ENCODE assay signal across 9 cellular contexts in the genomic region with DNA sequence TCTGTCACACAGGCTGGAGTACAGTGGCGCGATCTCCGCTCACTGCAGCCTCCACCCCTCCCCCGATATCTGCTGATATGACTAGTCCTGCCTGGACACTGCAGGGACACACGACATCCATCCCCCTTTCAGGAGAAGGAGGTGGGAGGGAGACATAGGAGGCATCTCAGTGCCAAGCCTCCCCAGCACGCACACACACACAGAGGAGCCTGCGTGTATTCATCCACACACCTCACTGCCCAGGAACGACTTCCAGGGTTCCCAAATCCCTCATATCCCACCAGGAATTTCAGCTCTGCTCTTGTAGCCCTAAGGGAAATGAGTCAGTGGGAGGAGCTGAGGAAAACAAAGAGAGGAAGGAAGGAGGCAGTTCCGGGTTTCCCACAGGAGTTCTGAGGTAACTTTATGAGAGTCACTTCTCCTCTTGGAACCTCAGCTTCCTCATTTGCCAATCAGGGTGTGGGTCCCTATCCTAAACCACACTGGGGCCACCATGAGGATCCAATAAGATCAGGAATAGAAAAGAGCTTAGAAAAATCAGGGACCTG. TPM values are rescaled to one million over a fixed set of nuclear protein-coding genes. Genes with fewer than 3 reads are reported as not detected.
DNase-seq lines count a peak whose midpoint lies in the region; ATAC-seq, FAIRE-seq and TF ChIP-seq lines count a peak whose summit lies in the region.
"Had no signal": no experiment of that assay in that cellular context is flagged by ENCODE, and none has a peak within 500 bp of the region (broad histone marks: within the 10 kb centered on the region; RNA-seq: fewer than 3 reads in every experiment).

No MANE protein-coding gene starts in this region.

- no peaks in the 10 kb centered on the region for H3K27me3 Mint-ChIP-seq in progenitor cell of endocrine pancreas

- FAIRE-seq in H1 (lab: Jason Lieb, UNC): no peak

- H3K4me3 ChIP-seq in H1 (ENCODE audit: extremely low read depth in 1 of 4, insufficient read depth in 2 of 4, low read depth in 3 of 4, low read length in 4 of 4): no peak overlapping the region
- no peak overlapping the region for H3K4me3 ChIP-seq in mesendoderm (ENCODE audit: low read length)

- H3K27me3 ChIP-seq in H1 (replicated peaks in 1 of 4; ENCODE audit: control insufficient read depth in 3 of 4, extremely low read depth in 1 of 4, insufficient read depth in 3 of 4, low read length in 3 of 4): no peaks in the 10 kb centered on the region
- H3K27me3 ChIP-seq in mesendoderm (ENCODE audit: insufficient read depth, low read length, poor library complexity): no peaks in the 10 kb centered on the region

- H2BK20ac ChIP-seq in H1 (ENCODE audit: low read length): no peak overlapping the region

- ATAC-seq in HG03460 (IDR thresholded peaks at IDR 0.05; ENCODE audit: unreplicated experiment) (no peak), GM21717 (IDR thresholded peaks at IDR 0.05; ENCODE audit: unreplicated experiment) (no peak)

- peaks cover 7% of the 10 kb centered on the region for H3K9me3 Mint-ChIP-seq in progenitor cell of endocrine pancreas (ENCODE audit: low read depth)

- no peak overlapping the region for H4K91ac ChIP-seq in H1 (replicated peaks; ENCODE audit: insufficient read length, low read length)

- H4K5ac ChIP-seq in H1 (ENCODE audit: insufficient read length, low read depth, low read length): no peak overlapping the region
- H4K5ac ChIP-seq in mesendoderm (ENCODE audit: low read length): no peak overlapping the region

- no peak overlapping the region for H3K56ac ChIP-seq in H1 (replicated peaks; ENCODE audit: insufficient read length, low read depth, low read length)
- H3K56ac ChIP-seq in mesendoderm (ENCODE audit: low read length): peak overlapping the region; percentile 81

- H3K27ac ChIP-seq in H1 (ENCODE audit: low read depth, low read length) (no peak overlapping the region), mesendoderm (ENCODE audit: low read depth, low read length) (no peak overlapping the region)

- H2BK120ac ChIP-seq in H1 (replicated peaks; ENCODE audit: low read depth, low read length): no peak overlapping the region
- H2BK120ac ChIP-seq in mesendoderm (ENCODE audit: low read depth, low read length): peak overlapping the region; percentile 0

- H3K36me3 Mint-ChIP-seq in progenitor cell of endocrine pancreas (ENCODE audit: insufficient read depth): peaks cover 1% of the 10 kb centered on the region

- H3K4ac ChIP-seq in H1 (replicated peaks; ENCODE audit: insufficient read length, low read depth, low read length) (no peak overlapping the region), mesendoderm (ENCODE audit: low read depth, low read length) (no peak overlapping the region)

- no peak overlapping the region for H3K14ac ChIP-seq in H1 (ENCODE audit: insufficient read length)

- no peaks in the 10 kb centered on the region for H3K4me1 Mint-ChIP-seq in progenitor cell of endocrine pancreas (ENCODE audit: low read depth)

- H3K36me3 ChIP-seq in H1 (ENCODE audit: control insufficient read depth in 2 of 4, insufficient read depth in 4 of 4, low read length in 3 of 4) (no peaks in the 10 kb centered on the region), mesendoderm (ENCODE audit: control insufficient read depth, insufficient read depth, low read length) (no peaks in the 10 kb centered on the region)

- H2BK15ac ChIP-seq in H1 (ENCODE audit: low read length) (peak overlapping the region; percentile 1; the same call in 1 of the 2 replicates), mesendoderm (replicated peaks; ENCODE audit: low read depth) (no peak overlapping the region)

- no peak overlapping the region; the same call in 1 of the 2 replicates for H2BK12ac ChIP-seq in H1 (ENCODE audit: low read depth, low read length)

- peak overlapping the region; percentile 32; the same call in 1 of the 2 replicates for H2BK5ac ChIP-seq in H1 (ENCODE audit: low read depth, low read length)
- peak overlapping the region; percentile 78 for H2BK5ac ChIP-seq in mesendoderm (ENCODE audit: low read length)

- no peaks in the 10 kb centered on the region for H4K20me1 ChIP-seq in H1 (replicated peaks in 1 of 2; ENCODE audit: control insufficient read depth in 1 of 2, insufficient read depth in 2 of 2, low read length in 2 of 2)

- no peak for TF ChIP-seq EP300 in H1 (IDR thresholded peaks at IDR 0.05; ENCODE audit: borderline replicate concordance in 1 of 2, low read depth in 2 of 2, low read length in 2 of 2)

- CTCF ChIA-PET in H1 (lab: Charles Lee; ENCODE audit: partially characterized antibody): interaction anchor here (0.7 to 1.4 kb wide), 7 partner anchors 10 to 96 kb away, joined by 3 to 5 read pairs (median 4); no protein-coding TSS in a partner anchor

- H3K4me1 ChIP-seq in H1 (replicated peaks in 1 of 4; ENCODE audit: control insufficient read depth in 3 of 4, insufficient read depth in 4 of 4, low read length in 3 of 4) (peaks cover 0 to 5% (median 1%) of the 10 kb centered on the region in 4 experiments; a peak in 3 of 7 replicates), mesendoderm (ENCODE audit: control insufficient read depth, low read depth, low read length) (peaks cover 5% of the 10 kb centered on the region)

- peaks cover 4 to 11% of the 10 kb centered on the region in 2 experiments; a peak in 2 of 4 replicates for H3K9me3 ChIP-seq in H1 (ENCODE audit: insufficient read depth in 2 of 2, low read depth in 1 of 2, low read length in 1 of 2)

- no peak overlapping the region for H3K4me3 Mint-ChIP-seq in progenitor cell of endocrine pancreas (ENCODE audit: low read depth)

- H3K9ac ChIP-seq in H1 (replicated peaks in 1 of 4; ENCODE audit: extremely low read depth in 1 of 4, low read depth in 3 of 4, low read length in 3 of 4) (no peak overlapping the region), mesendoderm (ENCODE audit: low read length) (no peak overlapping the region)

- H2AFZ ChIP-seq in H1 (ENCODE audit: low read length): peak overlapping the region; percentile 77

- H3K79me2 ChIP-seq in H1 (ENCODE audit: control insufficient read depth in 1 of 2, insufficient read depth in 2 of 2, low read length in 2 of 2): no peaks in the 10 kb centered on the region
- H3K79me2 ChIP-seq in mesendoderm (ENCODE audit: control insufficient read depth, insufficient read depth, low read length): no peaks in the 10 kb centered on the region

- POLR2A ChIA-PET in H1 (lab: Charles Lee; ENCODE audit: partially characterized antibody): interaction anchor here (1.3 kb wide), 1 partner anchor 15 kb away, joined by 3 read pairs; no protein-coding TSS in a partner anchor

- peak; percentile 54 for DNase-seq in AG08395 (ENCODE audit: low spot score)
- DNase-seq in NCI-H226: peak; percentile 97
- DNase-seq in H1 (ENCODE audit: low read depth in 1 of 2, low spot score in 2 of 2): peak in 1 of 2 experiments; percentile 43
- peak; percentile 93 for DNase-seq in mesendoderm
- no peak for DNase-seq in NCI-H345 (lab: John Stamatoyannopoulos, UW)
- no peak for DNase-seq in progenitor cell of endocrine pancreas (ENCODE audit: low spot score, unreplicated experiment)
- DNase-seq: DND-41 had no signal

- H4K8ac ChIP-seq in H1 (ENCODE audit: extremely low read depth, insufficient read depth, low read length) (no peak overlapping the region), mesendoderm (ENCODE audit: low read depth, low read length) (no peak overlapping the region)

- H3K18ac ChIP-seq in H1 (ENCODE audit: extremely low read depth, low read length) (no peak overlapping the region; the same call in 1 of the 2 replicates), mesendoderm (ENCODE audit: low read length) (no peak overlapping the region)

- H2AK5ac ChIP-seq in H1 (ENCODE audit: low read depth, low read length) (no peak overlapping the region), mesendoderm (ENCODE audit: low read length) (no peak overlapping the region)

- no peak for TF ChIP-seq POLR2A in H1 (IDR thresholded peaks at IDR 0.05; ENCODE audit: control extremely low read depth in 1 of 2, low read depth in 2 of 2, low read length in 2 of 2)

- no peaks in the 10 kb centered on the region for H3K23me2 ChIP-seq in H1 (ENCODE audit: low read depth, low read length)

- TF ChIP-seq CTCF in H1 (IDR thresholded peaks at IDR 0.05; ENCODE audit: control extremely low read depth in 1 of 3, insufficient read depth in 1 of 3, low read depth in 1 of 3, low read length in 3 of 3) (no peak), progenitor cell of endocrine pancreas (IDR thresholded peaks at IDR 0.05; ENCODE audit: unreplicated experiment) (no peak)

- WGBS in H1 (ENCODE audit: extremely low coverage in 1 of 2, insufficient coverage in 1 of 2, insufficient read length in 1 of 2, insufficient replicate concordance in 2 of 2, low coverage in 1 of 2, low lambda C conversion rate in 2 of 2, missing lambda C conversion rate in 1 of 2), 2 experiments: 86% methylated on average over 8 of the region's 9 CpGs; no CpG with 5 or more reads in 1 of the 2 experiments
- no CpG with 5 or more reads among the region's 9 CpGs for WGBS in mesendoderm (ENCODE audit: extremely low coverage, insufficient coverage, low lambda C conversion rate)

- H3K79me1 ChIP-seq in H1 (ENCODE audit: low read depth, low read length) (no peaks in the 10 kb centered on the region), mesendoderm (ENCODE audit: low read length) (no peaks in the 10 kb centered on the region)

- H3K4me2 ChIP-seq in H1 (ENCODE audit: insufficient read depth in 1 of 2, low read depth in 2 of 2, low read length in 2 of 2) (no peak overlapping the region), mesendoderm (ENCODE audit: low read length) (no peak overlapping the region)

- no peak overlapping the region for H3K23ac ChIP-seq in H1 (ENCODE audit: insufficient read length)
- H3K23ac ChIP-seq in mesendoderm (ENCODE audit: low read length): no peak overlapping the region

- no peak for TF ChIP-seq RAD21 in H1 (IDR thresholded peaks at IDR 0.05 in 1 of 2, conservative IDR thresholded peaks at IDR 0.05 in 1 of 2; ENCODE audit: low read depth in 2 of 2, low read length in 2 of 2)

- H3K27ac Mint-ChIP-seq in progenitor cell of endocrine pancreas: no peak overlapping the region

RNA-seq across cellular contexts. Expression of a gene that starts 37.2 kb away (rescaled TPM):
- total RNA-seq in H1 (2021; fragmentation: NEBNext Ultra II Directional; extraction: Animal tissue kit (Norgen Biotek cat#: 25700)): 16.2 and 17.1 TPM in 2 replicates
- polyA plus RNA-seq in H1 (2011; rRNA removed): 3.5 and 5.7 TPM in 2 replicates
- 6.6 TPM for polyA plus RNA-seq in H1 (2011; cell fraction: cytosol; rRNA removed)
- 5.5 TPM for polyA plus RNA-seq in H1 (2011; cell fraction: nucleus; rRNA removed)
- polyA plus RNA-seq in H1 (2012, experiment 1 of 2): 6.8 to 10.6 TPM (median 7.7 TPM) in 4 replicates
- polyA plus RNA-seq in H1 (2012, experiment 2 of 2): 1.5 TPM
- 8.1 TPM for polyA plus RNA-seq in H1 (2013, experiment 1 of 2)
- polyA plus RNA-seq in H1 (2013, experiment 2 of 2): 9.6 TPM
- 16.1 and 22.3 TPM in 2 replicates for polyA minus RNA-seq in H1 (2011; rRNA and poly(A)+ RNA removed)
- 10.6 TPM for polyA minus RNA-seq in H1 (2011; cell fraction: cytosol; rRNA and poly(A)+ RNA removed)
- polyA minus RNA-seq in H1 (2011; cell fraction: nucleus; rRNA and poly(A)+ RNA removed): 19.4 TPM
- polyA plus RNA-seq in mesendoderm (2013, experiment 1 of 2): 9.5 TPM
- polyA plus RNA-seq in mesendoderm (2013, experiment 2 of 2): 9.0 TPM
- 14.7 and 22.3 TPM in 2 replicates for total RNA-seq in progenitor cell of endocrine pancreas

RNA-seq across cellular contexts. Expression of a gene that starts 40.4 kb away (rescaled TPM):
- total RNA-seq in H1 (2021; fragmentation: NEBNext Ultra II Directional; extraction: Animal tissue kit (Norgen Biotek cat#: 25700)): 22.8 TPM in 2 replicates
- polyA plus RNA-seq in H1 (2011; rRNA removed): 28.4 and 40.7 TPM in 2 replicates
- polyA plus RNA-seq in H1 (2011; cell fraction: cytosol; rRNA removed): 18.1 TPM
- polyA plus RNA-seq in H1 (2011; cell fraction: nucleus; rRNA removed): 34.2 TPM
- polyA plus RNA-seq in H1 (2012, experiment 1 of 2): 15.8 to 27.1 TPM (median 20.7 TPM) in 4 replicates
- polyA plus RNA-seq in H1 (2012, experiment 2 of 2): 22.0 TPM
- 21.4 TPM for polyA plus RNA-seq in H1 (2013, experiment 1 of 2)
- polyA plus RNA-seq in H1 (2013, experiment 2 of 2): 23.8 TPM
- 21.7 and 33.3 TPM in 2 replicates for polyA minus RNA-seq in H1 (2011; rRNA and poly(A)+ RNA removed)
- polyA minus RNA-seq in H1 (2011; cell fraction: cytosol; rRNA and poly(A)+ RNA removed): 17.2 TPM
- polyA minus RNA-seq in H1 (2011; cell fraction: nucleus; rRNA and poly(A)+ RNA removed): 27.5 TPM
- 62.6 TPM for polyA plus RNA-seq in mesendoderm (2013, experiment 1 of 2)
- polyA plus RNA-seq in mesendoderm (2013, experiment 2 of 2): 61.3 TPM
- total RNA-seq in progenitor cell of endocrine pancreas: 27.1 and 29.8 TPM in 2 replicates

Comparison
In these comparisons a context has a peak if more than half of its experiments do, and no peak if none do; other contexts are left out.
1. DNase-seq: peak in AG08395 (single experiment), NCI-H226 (single experiment) and mesendoderm (single experiment); none in NCI-H345 (single experiment) and progenitor cell of endocrine pancreas (single experiment).